ENCODE assay signal across 14 cellular contexts in the genomic region with DNA sequence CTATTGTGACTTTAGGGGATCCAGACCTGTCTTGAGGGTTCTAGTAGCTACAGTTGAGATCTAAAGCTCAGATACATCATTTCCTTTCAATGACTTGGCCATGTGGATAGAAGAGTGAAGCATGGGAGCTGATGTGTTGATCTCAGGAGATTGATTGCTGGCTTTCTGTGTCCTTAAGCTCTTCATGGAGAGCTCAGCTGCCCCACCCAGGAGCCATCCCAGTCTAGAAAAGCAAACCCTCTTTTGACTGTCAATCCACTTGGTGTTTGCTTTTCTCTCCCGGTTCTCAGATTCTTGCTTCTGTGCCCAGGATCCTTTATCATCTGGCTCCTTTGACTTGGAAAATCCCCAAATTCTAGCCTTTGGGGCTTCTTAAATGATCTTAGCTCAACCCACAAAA.
DNase-seq lines count a peak whose midpoint lies in the region; ATAC-seq and TF ChIP-seq lines count a peak whose summit lies in the region.
"Had no signal": no experiment of that assay in that cellular context is flagged by ENCODE, and none has a peak within 500 bp of the region (broad histone marks: within the 10 kb centered on the region; RNA-seq: fewer than 3 reads in every experiment).

No MANE protein-coding gene starts in this region.

- intact Hi-C loops in esophagus muscularis mucosa (cut with DNase I): no loop called here
- intact Hi-C loops in right lobe of liver (cut with DNase I): no loop called here

- no peaks in the 10 kb centered on the region for H3K9me3 Mint-ChIP-seq in activated naive CD4-positive, alpha-beta T cell treated with anti-CD3 and anti-CD28 coated beads, Interleukin-2, amount 50 U/mL, for 24 hours
- H3K9me3 Mint-ChIP-seq: CD4-positive, alpha-beta memory T cell had no signal

- H3K9me3 ChIP-seq in esophagus muscularis mucosa (no peaks in the 10 kb centered on the region), right lobe of liver (no peaks in the 10 kb centered on the region)
- H3K9me3 ChIP-seq: A549, BE2C, HAP-1 had no signal

- peak in 3 of 4 donors; percentile 13 to 64 (median 19) for ATAC-seq in right lobe of liver
- ATAC-seq in HG03025 (IDR thresholded peaks at IDR 0.05; ENCODE audit: low FRiP score, unreplicated experiment): no peak
- ATAC-seq in GM18861 (IDR thresholded peaks at IDR 0.05; ENCODE audit: unreplicated experiment): no peak
- ATAC-seq: A549 had no signal

- H3K27me3 ChIP-seq in esophagus muscularis mucosa (peaks cover 0 to 8% (median 0%) of the 10 kb centered on the region in 4 donors), right lobe of liver (no peaks in the 10 kb centered on the region)
- H3K27me3 ChIP-seq: BE2C had no signal

- H3K27me3 Mint-ChIP-seq in activated naive CD4-positive, alpha-beta T cell treated with anti-CD3 and anti-CD28 coated beads, Interleukin-2, amount 50 U/mL, for 24 hours: no peaks in the 10 kb centered on the region

- no peaks in the 10 kb centered on the region for H3K4me1 ChIP-seq in esophagus muscularis mucosa
- H3K4me1 ChIP-seq in right lobe of liver: peaks cover 0 to 19% (median 8%) of the 10 kb centered on the region in 4 donors
- H3K4me1 ChIP-seq: A549, HAP-1 had no signal

- no peak for TF ChIP-seq EP300 in esophagus muscularis mucosa (IDR thresholded peaks at IDR 0.05)

- H3K36me3 ChIP-seq in esophagus muscularis mucosa (no peaks in the 10 kb centered on the region), right lobe of liver (no peaks in the 10 kb centered on the region)
- H3K36me3 ChIP-seq: BE2C, HAP-1 had no signal

- no peak for TF ChIP-seq CTCF in esophagus muscularis mucosa (IDR thresholded peaks at IDR 0.05)
- no peak for TF ChIP-seq CTCF in right lobe of liver (IDR thresholded peaks at IDR 0.05)

- H3K27ac ChIP-seq in esophagus muscularis mucosa (replicated peaks in 1 of 4) (no peak overlapping the region), right lobe of liver (peak overlapping the region in 1 of 3 donors; percentile 26), substantia nigra (ENCODE audit: low read depth, low read length, poor library complexity, severe bottlenecking) (no peak overlapping the region)
- H3K27ac ChIP-seq: A549, C4-2B had no signal

- no peaks in the 10 kb centered on the region for H3K36me3 Mint-ChIP-seq in activated naive CD4-positive, alpha-beta T cell treated with anti-CD3 and anti-CD28 coated beads, Interleukin-2, amount 50 U/mL, for 24 hours
- H3K36me3 Mint-ChIP-seq: CD4-positive, alpha-beta memory T cell had no signal

- no peak overlapping the region for H3K4me3 ChIP-seq in esophagus muscularis mucosa
- no peak overlapping the region for H3K4me3 ChIP-seq in right lobe of liver
- H3K4me3 ChIP-seq: A549, HAP-1 had no signal

- no peaks in the 10 kb centered on the region for H3K4me1 Mint-ChIP-seq in activated naive CD4-positive, alpha-beta T cell treated with anti-CD3 and anti-CD28 coated beads, Interleukin-2, amount 50 U/mL, for 24 hours
- H3K4me1 Mint-ChIP-seq: CD4-positive, alpha-beta memory T cell had no signal

- DNase-seq in activated naive CD4-positive, alpha-beta T cell treated with Interleukin-2 at 50 U/mL for 16 hours: no peak
- DNase-seq in esophagus muscularis mucosa (ENCODE audit: extremely low spot score): peak; percentile 60
- DNase-seq in right lobe of liver: no peak
- no peak for DNase-seq in substantia nigra (lab: John Stamatoyannopoulos, UW)
- DNase-seq: BE2C; CD4-positive, alpha-beta memory T cell; DMS79 treated with DMSO at 0.1 percent for 48 hours; EL had no signal

- 33% methylated on average over 1 of the region's 1 CpG for WGBS in esophagus muscularis mucosa
- 20% methylated on average over 1 of the region's 1 CpG for WGBS in right lobe of liver (ENCODE audit: insufficient coverage, low coverage, low lambda C conversion rate, missing lambda C conversion rate)

- peak overlapping the region; percentile 57 for H3K27ac Mint-ChIP-seq in activated naive CD4-positive, alpha-beta T cell treated with anti-CD3 and anti-CD28 coated beads, Interleukin-2, amount 50 U/mL, for 24 hours
- H3K27ac Mint-ChIP-seq: CD4-positive, alpha-beta memory T cell had no signal

- no peak overlapping the region for H3K4me3 Mint-ChIP-seq in activated naive CD4-positive, alpha-beta T cell treated with anti-CD3 and anti-CD28 coated beads, Interleukin-2, amount 50 U/mL, for 24 hours
- H3K4me3 Mint-ChIP-seq: CD4-positive, alpha-beta memory T cell had no signal

- TF ChIP-seq POLR2A in esophagus muscularis mucosa (IDR thresholded peaks at IDR 0.05; ENCODE audit: low read depth) (no peak), right lobe of liver (IDR thresholded peaks at IDR 0.05) (no peak)

Comparison
In these comparisons a context has a peak if more than half of its experiments do, and no peak if none do; other contexts are left out.
1. ATAC-seq: peak in right lobe of liver (3 of 4); none in HG03025 (single experiment) and GM18861 (single experiment).